In genomic region chr10:74334221-74334620, GRCh38 we compare ENCODE assay signal across 35 cellular contexts.
"Had no signal": no experiment of that assay in that cellular context is flagged by ENCODE, and none has a peak within 500 bp of the region (broad histone marks: within the 10 kb centered on the region; RNA-seq: fewer than 3 reads in every experiment).

No MANE protein-coding gene starts in this region.

- ATAC-seq: body of pancreas; heart left ventricle; left colon; naive thymus-derived CD8-positive, alpha-beta T cell; right lobe of liver; stimulated activated naive CD8-positive, alpha-beta T cell treated with anti-CD3 and anti-CD28 coated beads, Interleukin-15, amount 100 ng/mL, for 72 hours had no signal

- H3K27ac Mint-ChIP-seq: activated CD4-positive, alpha-beta memory T cell treated with anti-CD3 and anti-CD28 coated beads for 36 hours; activated CD4-positive, alpha-beta T cell treated with anti-CD3 and anti-CD28 coated beads, Interleukin-2, amount 10 ng/mL, durations not matched to agents 24 days and 14 days; activated naive CD4-positive, alpha-beta T cell treated with anti-CD3 and anti-CD28 coated beads for 36 hours; activated naive CD8-positive, alpha-beta T cell treated with anti-CD3 and anti-CD28 coated beads for 36 hours; activated T-helper 1 cell treated with anti-CD3 and anti-CD28 coated beads, Interleukin-12 subunit alpha, Interleukin-12 subunit beta, Interleukin-2, Interleukin-4 antibody, amounts not matched to agents 30 ng/mL and 10 ng/mL and 1 ng/mL, durations not matched to agents 14 hours and 24 hours and 36 hours; immature natural killer cell; naive thymus-derived CD8-positive, alpha-beta T cell; neural progenitor cell; progenitor cell of endocrine pancreas; stimulated activated naive CD8-positive, alpha-beta T cell treated with anti-CD3 and anti-CD28 coated beads, Interleukin-15, amount 100 ng/mL, for 72 hours; type B pancreatic cell had no signal

- H3K27me3 Mint-ChIP-seq: activated CD4-positive, alpha-beta memory T cell treated with anti-CD3 and anti-CD28 coated beads for 36 hours; activated CD4-positive, alpha-beta T cell treated with anti-CD3 and anti-CD28 coated beads, Interleukin-2, amount 10 ng/mL, durations not matched to agents 24 days and 14 days; activated naive CD8-positive, alpha-beta T cell treated with anti-CD3 and anti-CD28 coated beads for 36 hours; naive thymus-derived CD8-positive, alpha-beta T cell; progenitor cell of endocrine pancreas; stimulated activated naive CD8-positive, alpha-beta T cell treated with anti-CD3 and anti-CD28 coated beads, Interleukin-15, amount 100 ng/mL, for 72 hours; type B pancreatic cell had no signal

- H3K4me2 ChIP-seq: neural progenitor cell had no signal

- H3K27ac ChIP-seq: adrenal gland, body of pancreas, epithelial cell of prostate, esophagus squamous epithelium, heart left ventricle, neural progenitor cell, right lobe of liver, uterus had no signal

- H3K9me3 ChIP-seq: adrenal gland, body of pancreas, esophagus squamous epithelium, right lobe of liver, uterus had no signal

- H3K4me1 ChIP-seq: adrenal gland, esophagus squamous epithelium, neural progenitor cell, right lobe of liver, uterus had no signal

- H2AFZ ChIP-seq: neural progenitor cell had no signal

- H3K4me3 Mint-ChIP-seq: activated CD4-positive, alpha-beta memory T cell treated with anti-CD3 and anti-CD28 coated beads for 36 hours; activated CD4-positive, alpha-beta T cell treated with anti-CD3 and anti-CD28 coated beads, Interleukin-2, amount 10 ng/mL, durations not matched to agents 24 days and 14 days; activated naive CD4-positive, alpha-beta T cell treated with anti-CD3 and anti-CD28 coated beads for 36 hours; activated naive CD8-positive, alpha-beta T cell treated with anti-CD3 and anti-CD28 coated beads for 36 hours; activated T-helper 1 cell treated with anti-CD3 and anti-CD28 coated beads, Interleukin-12 subunit alpha, Interleukin-12 subunit beta, Interleukin-2, Interleukin-4 antibody, amounts not matched to agents 30 ng/mL and 10 ng/mL and 1 ng/mL, durations not matched to agents 14 hours and 24 hours and 36 hours; immature natural killer cell; naive thymus-derived CD8-positive, alpha-beta T cell; neural progenitor cell; stimulated activated naive CD8-positive, alpha-beta T cell treated with anti-CD3 and anti-CD28 coated beads, Interleukin-15, amount 100 ng/mL, for 72 hours; type B pancreatic cell had no signal

- H3K4me1 Mint-ChIP-seq: activated CD4-positive, alpha-beta T cell treated with anti-CD3 and anti-CD28 coated beads, Interleukin-2, amount 10 ng/mL, durations not matched to agents 24 days and 14 days; immature natural killer cell; neural progenitor cell had no signal

- H3K9ac ChIP-seq: neural progenitor cell had no signal

- FAIRE-seq: colon, endometrium had no signal

- H3K27me3 ChIP-seq: adrenal gland, body of pancreas, esophagus squamous epithelium, heart left ventricle, neural progenitor cell, right lobe of liver, uterus had no signal

- DNase-seq: activated CD4-positive, alpha-beta memory T cell treated with anti-CD3 and anti-CD28 coated beads for 36 hours; activated CD4-positive, alpha-beta T cell treated with anti-CD3 and anti-CD28 coated beads, Interleukin-2, amount 10 ng/mL, durations not matched to agents 24 days and 14 days; activated CD4-positive, CD25-positive, alpha-beta regulatory T cell treated with anti-CD3 and anti-CD28 coated beads, Interleukin-2, amount 50 U/mL, for 72 hours; activated CD8-positive, alpha-beta memory T cell treated with anti-CD3 and anti-CD28 coated beads, Interleukin-2, amount 50 U/mL, for 4 hours; activated effector memory CD4-positive, alpha-beta T cell treated with anti-CD3 and anti-CD28 coated beads, Interleukin-2, amount 50 U/mL, for 16 hours; activated naive CD4-positive, alpha-beta T cell treated with anti-CD3 and anti-CD28 coated beads for 36 hours; activated naive CD8-positive, alpha-beta T cell treated with anti-CD3 and anti-CD28 coated beads for 36 hours; activated T-cell treated with anti-CD3 and anti-CD28 coated beads, Interleukin-2, amount 50 U/mL, for 1 hour; adrenal gland; aorta; body of pancreas; dermis blood vessel endothelial cell; effector CD8-positive, alpha-beta T cell; esophagus squamous epithelium; foreskin fibroblast; heart left ventricle; hypothalamus; immature natural killer cell; kidney; left colon; naive thymus-derived CD8-positive, alpha-beta T cell; right lobe of liver; stimulated activated CD4-positive, alpha-beta T cell treated with anti-CD3 and anti-CD28 coated beads, Interleukin-12 subunit alpha, Interleukin-12 subunit beta, amount 100 ng/mL, for 4 hours; stimulated activated CD4-positive, alpha-beta T cell treated with anti-CD3 and anti-CD28 coated beads, Interleukin-4, amount 100 ng/mL, for 1 hour; stimulated activated naive CD8-positive, alpha-beta T cell treated with anti-CD3 and anti-CD28 coated beads, Interleukin-15, amount 100 ng/mL, for 72 hours; substantia nigra; uterus had no signal

- H3K36me3 ChIP-seq: adrenal gland, neural progenitor cell, right lobe of liver, uterus had no signal

- H3K4me3 ChIP-seq: adrenal gland, body of pancreas, esophagus squamous epithelium, heart left ventricle, neural progenitor cell, right lobe of liver, skin epidermis, uterus had no signal

- H3K9me3 Mint-ChIP-seq: activated CD4-positive, alpha-beta memory T cell treated with anti-CD3 and anti-CD28 coated beads for 36 hours; activated CD4-positive, alpha-beta T cell treated with anti-CD3 and anti-CD28 coated beads, Interleukin-2, amount 10 ng/mL, durations not matched to agents 24 days and 14 days; activated naive CD4-positive, alpha-beta T cell treated with anti-CD3 and anti-CD28 coated beads for 36 hours; activated naive CD8-positive, alpha-beta T cell treated with anti-CD3 and anti-CD28 coated beads for 36 hours; activated T-helper 1 cell treated with anti-CD3 and anti-CD28 coated beads, Interleukin-12 subunit alpha, Interleukin-12 subunit beta, Interleukin-2, Interleukin-4 antibody, amounts not matched to agents 30 ng/mL and 10 ng/mL and 1 ng/mL, durations not matched to agents 14 hours and 24 hours and 36 hours; immature natural killer cell; naive thymus-derived CD8-positive, alpha-beta T cell; neural progenitor cell; stimulated activated naive CD8-positive, alpha-beta T cell treated with anti-CD3 and anti-CD28 coated beads, Interleukin-15, amount 100 ng/mL, for 72 hours had no signal
